Comparison of ENCODE assay signal across 34 cellular contexts in genomic region chr11:109374441-109374840, GRCh38. TPM values are rescaled to one million over a fixed set of nuclear protein-coding genes. Genes with fewer than 3 reads are reported as not detected.
"Had no signal": no experiment of that assay in that cellular context is flagged by ENCODE, and none has a peak within 500 bp of the region (broad histone marks: within the 10 kb centered on the region; RNA-seq: fewer than 3 reads in every experiment).

No MANE protein-coding gene starts in this region.

- H3K4me3 ChIP-seq: adrenal gland, body of pancreas, cardiac muscle cell, colonic mucosa, esophagus muscularis mucosa, gastrocnemius medialis, heart left ventricle had no signal

- H3K9me3 ChIP-seq: adrenal gland, colonic mucosa, esophagus muscularis mucosa, gastrocnemius medialis, heart left ventricle had no signal

- H3K36me3 ChIP-seq: adrenal gland, cardiac muscle cell, colonic mucosa, esophagus muscularis mucosa, gastrocnemius medialis, heart left ventricle had no signal

- FAIRE-seq: endometrium, TTC549 had no signal

- H3K27me3 ChIP-seq: adrenal gland, body of pancreas, cardiac muscle cell, colonic mucosa, esophagus muscularis mucosa, gastrocnemius medialis, heart left ventricle had no signal

- H3K27ac ChIP-seq: adrenal gland, body of pancreas, cardiac muscle cell, colonic mucosa, esophagus muscularis mucosa, foreskin keratinocyte, gastrocnemius medialis, heart left ventricle, VCaP had no signal

- DNase-seq: activated CD4-positive, alpha-beta T cell treated with anti-CD3 and anti-CD28 coated beads for 48 hours; activated CD4-positive, alpha-beta T cell treated with anti-CD3 and anti-CD28 coated beads, Interleukin-2, amount 50 U/mL, for 1 hour; activated CD4-positive, alpha-beta T cell treated with anti-CD3 and anti-CD28 coated beads, Interleukin-2, amount 50 U/mL, for 48 hours; activated CD8-positive, alpha-beta memory T cell treated with anti-CD3 and anti-CD28 coated beads for 24 hours; activated CD8-positive, alpha-beta T cell treated with anti-CD3 and anti-CD28 coated beads for 36 hours; activated effector memory CD4-positive, alpha-beta T cell treated with anti-CD3 and anti-CD28 coated beads, Interleukin-2, amount 50 U/mL, for 16 hours; activated naive CD4-positive, alpha-beta T cell treated with anti-CD3 and anti-CD28 coated beads for 36 hours; activated naive CD8-positive, alpha-beta T cell treated with anti-CD3 and anti-CD28 coated beads for 36 hours; activated naive CD8-positive, alpha-beta T cell treated with anti-CD3 and anti-CD28 coated beads, Interleukin-2, amount 50 U/mL, for 24 hours; activated T-cell treated with anti-CD3 and anti-CD28 coated beads, Interleukin-2, amount 50 U/mL, for 1 hour; activated T-cell treated with anti-CD3 and anti-CD28 coated beads, Interleukin-2, amount 50 U/mL, for 48 hours; adrenal gland; amygdala; aorta; body of pancreas; central memory CD4-positive, alpha-beta T cell; cerebellar nuclear complex; colonic mucosa; effector CD8-positive, alpha-beta T cell; erythroblast; foreskin keratinocyte; gastrocnemius medialis; glutamatergic neuron; heart left ventricle; T-helper 2 cell had no signal

- H3K4me1 ChIP-seq: body of pancreas, colonic mucosa, foreskin keratinocyte, gastrocnemius medialis had no signal

RNA-seq across cellular contexts. Expression of gene C11orf87, which starts 47.5 kb away (rescaled TPM):
- total RNA-seq: activated CD8-positive, alpha-beta T cell treated with anti-CD3 and anti-CD28 coated beads for 36 hours; activated naive CD4-positive, alpha-beta T cell treated with anti-CD3 and anti-CD28 coated beads for 36 hours; activated naive CD8-positive, alpha-beta T cell treated with anti-CD3 and anti-CD28 coated beads for 36 hours; activated T-helper 1 cell treated with anti-CD3 and anti-CD28 coated beads, Interleukin-12 subunit alpha, Interleukin-12 subunit beta, Interleukin-2, Interleukin-4 antibody, amounts not matched to agents 30 ng/mL and 10 ng/mL and 1 ng/mL, durations not matched to agents 14 hours and 24 hours and 36 hours; activated T-helper 2 cell treated with anti-CD3 and anti-CD28 coated beads, Interferon-gamma antibody, Interleukin-2, Interleukin-4, amounts not matched to agents 10 μg/mL and 5 μg/mL and 100 μg/mL, durations not matched to agents 14 hours and 24 hours and 36 hours; aorta; body of pancreas; colonic mucosa; dermis microvascular lymphatic vessel endothelial cell; esophagus muscularis mucosa; foreskin keratinocyte; gastrocnemius medialis; T-helper 1 cell treated with Interleukin-12 subunit alpha and Interleukin-12 subunit beta and Interleukin-4 antibody, amounts not matched to agents 30 ng/mL and 1 ng/mL, for 36 hours had no signal
